In the genomic region with DNA sequence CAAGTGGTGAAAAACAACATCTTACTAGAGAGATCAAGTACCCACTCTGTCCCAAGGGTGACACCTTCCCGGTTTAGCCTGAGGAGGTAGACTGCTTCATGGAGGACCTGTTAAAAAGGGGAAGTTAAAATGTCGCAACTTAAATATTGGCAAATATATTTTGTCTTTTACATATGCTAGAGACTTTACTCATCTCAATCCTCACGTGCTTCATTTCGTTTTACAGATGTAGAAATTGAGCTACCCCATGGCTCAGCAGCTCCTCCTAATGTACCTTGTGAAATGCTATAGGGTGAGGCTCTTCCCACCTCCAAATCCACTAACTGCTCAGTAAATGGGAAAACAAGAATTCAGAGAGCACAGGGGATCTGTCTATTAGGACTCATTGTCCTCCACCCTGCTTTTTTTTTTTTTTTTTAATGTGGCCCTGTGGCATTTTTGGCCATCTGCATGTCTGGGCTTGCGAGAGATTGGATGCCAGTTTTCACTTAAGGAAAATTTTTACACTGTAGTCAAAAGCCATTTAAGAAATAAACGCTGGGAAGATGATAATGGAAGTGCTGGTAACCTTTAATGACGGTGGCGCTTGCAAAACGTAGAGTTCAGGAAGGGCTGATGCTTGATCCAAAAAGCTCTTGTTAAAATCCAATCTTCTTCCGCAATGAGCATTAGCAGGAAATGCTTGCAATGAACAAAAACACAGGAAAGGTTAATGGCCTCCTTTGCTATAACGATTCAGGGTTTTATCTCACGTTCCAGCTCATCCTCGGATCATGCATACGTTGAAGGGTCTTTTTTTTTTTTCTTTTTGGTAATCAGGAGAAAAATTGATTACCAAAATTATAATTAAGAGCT, we compare ENCODE assay signal across 3 cellular contexts.
TF ChIP-seq lines count a peak whose summit lies in the region.

No MANE protein-coding gene starts in this region.

TF ChIP-seq in SK-N-SH, 30 proteins besides CTCF, POLR2A, EP300 and RAD21:
- TF ChIP-seq PBX3 (IDR thresholded peaks at IDR 0.05), result no peak
- TF ChIP-seq RXRA (IDR thresholded peaks at IDR 0.05; ENCODE audit: borderline replicate concordance, low read depth), result no peak
- TF ChIP-seq, protein P1, sequence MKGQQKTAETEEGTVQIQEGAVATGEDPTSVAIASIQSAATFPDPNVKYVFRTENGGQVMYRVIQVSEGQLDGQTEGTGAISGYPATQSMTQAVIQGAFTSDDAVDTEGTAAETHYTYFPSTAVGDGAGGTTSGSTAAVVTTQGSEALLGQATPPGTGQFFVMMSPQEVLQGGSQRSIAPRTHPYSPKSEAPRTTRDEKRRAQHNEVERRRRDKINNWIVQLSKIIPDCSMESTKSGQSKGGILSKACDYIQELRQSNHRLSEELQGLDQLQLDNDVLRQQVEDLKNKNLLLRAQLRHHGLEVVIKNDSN (IDR thresholded peaks at IDR 0.05; ENCODE audit: borderline replicate concordance, low read depth), result no peak
- no peak for TF ChIP-seq MEF2A (IDR thresholded peaks at IDR 0.05; ENCODE audit: borderline replicate concordance, low read depth)
- TF ChIP-seq NFIC (IDR thresholded peaks at IDR 0.05; ENCODE audit: borderline replicate concordance), result no peak
- no peak for TF ChIP-seq MXI1 (IDR thresholded peaks at IDR 0.05; ENCODE audit: low read depth, low read length)
- no peak for TF ChIP-seq TCF12 (IDR thresholded peaks at IDR 0.05)
- no peak for TF ChIP-seq RFX5 (IDR thresholded peaks at IDR 0.05; ENCODE audit: low read length)
- no peak for TF ChIP-seq FOXJ3 (CRISPR knock-in tag; IDR thresholded peaks at IDR 0.05)
- TF ChIP-seq IRF3 (IDR thresholded peaks at IDR 0.05; ENCODE audit: low read depth, low read length), result no peak
- TF ChIP-seq RCOR1 (IDR thresholded peaks at IDR 0.05; ENCODE audit: low read length), result no peak
- TF ChIP-seq FOSL2 (IDR thresholded peaks at IDR 0.05; ENCODE audit: borderline replicate concordance, low read depth), result no peak
- TF ChIP-seq TAF1 (IDR thresholded peaks at IDR 0.05; ENCODE audit: borderline replicate concordance, low read depth, low read length), result no peak
- no peak for TF ChIP-seq GABPA (IDR thresholded peaks at IDR 0.05; ENCODE audit: low read depth)
- no peak for TF ChIP-seq FOXM1 (IDR thresholded peaks at IDR 0.05; ENCODE audit: low read depth)
- no peak for TF ChIP-seq USF2 (IDR thresholded peaks at IDR 0.05; ENCODE audit: borderline replicate concordance, low read depth, low read length)
- no peak for TF ChIP-seq CHD2 (IDR thresholded peaks at IDR 0.05; ENCODE audit: low read length, partially characterized antibody)
- TF ChIP-seq SMC3 (IDR thresholded peaks at IDR 0.05; ENCODE audit: low read depth, low read length), result no peak
- TF ChIP-seq TEAD4 (IDR thresholded peaks at IDR 0.05; ENCODE audit: borderline replicate concordance, insufficient read depth), result no peak
TF ChIP-seq in SK-N-SH: peak in this region for 0.

TF ChIP-seq in SK-N-SH treated with all-trans-retinoic acid at 6 μM for 48 hours, 23 proteins besides CTCF, POLR2A, EP300 and RAD21 (continued from another document):
- TF ChIP-seq TOX (CRISPR knock-in tag; IDR thresholded peaks at IDR 0.05; ENCODE audit: borderline replicate concordance), result no peak
- TF ChIP-seq ZFP3 (CRISPR knock-in tag; IDR thresholded peaks at IDR 0.05), result no peak
- no peak for TF ChIP-seq ESRRG (CRISPR knock-in tag; IDR thresholded peaks at IDR 0.05)
- TF ChIP-seq ISL1 (CRISPR knock-in tag; IDR thresholded peaks at IDR 0.05), result no peak
- TF ChIP-seq, protein P2, sequence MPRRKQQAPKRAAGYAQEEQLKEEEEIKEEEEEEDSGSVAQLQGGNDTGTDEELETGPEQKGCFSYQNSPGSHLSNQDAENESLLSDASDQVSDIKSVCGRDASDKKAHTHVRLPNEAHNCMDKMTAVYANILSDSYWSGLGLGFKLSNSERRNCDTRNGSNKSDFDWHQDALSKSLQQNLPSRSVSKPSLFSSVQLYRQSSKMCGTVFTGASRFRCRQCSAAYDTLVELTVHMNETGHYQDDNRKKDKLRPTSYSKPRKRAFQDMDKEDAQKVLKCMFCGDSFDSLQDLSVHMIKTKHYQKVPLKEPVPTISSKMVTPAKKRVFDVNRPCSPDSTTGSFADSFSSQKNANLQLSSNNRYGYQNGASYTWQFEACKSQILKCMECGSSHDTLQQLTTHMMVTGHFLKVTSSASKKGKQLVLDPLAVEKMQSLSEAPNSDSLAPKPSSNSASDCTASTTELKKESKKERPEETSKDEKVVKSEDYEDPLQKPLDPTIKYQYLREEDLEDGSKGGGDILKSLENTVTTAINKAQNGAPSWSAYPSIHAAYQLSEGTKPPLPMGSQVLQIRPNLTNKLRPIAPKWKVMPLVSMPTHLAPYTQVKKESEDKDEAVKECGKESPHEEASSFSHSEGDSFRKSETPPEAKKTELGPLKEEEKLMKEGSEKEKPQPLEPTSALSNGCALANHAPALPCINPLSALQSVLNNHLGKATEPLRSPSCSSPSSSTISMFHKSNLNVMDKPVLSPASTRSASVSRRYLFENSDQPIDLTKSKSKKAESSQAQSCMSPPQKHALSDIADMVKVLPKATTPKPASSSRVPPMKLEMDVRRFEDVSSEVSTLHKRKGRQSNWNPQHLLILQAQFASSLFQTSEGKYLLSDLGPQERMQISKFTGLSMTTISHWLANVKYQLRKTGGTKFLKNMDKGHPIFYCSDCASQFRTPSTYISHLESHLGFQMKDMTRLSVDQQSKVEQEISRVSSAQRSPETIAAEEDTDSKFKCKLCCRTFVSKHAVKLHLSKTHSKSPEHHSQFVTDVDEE (CRISPR knock-in tag; IDR thresholded peaks at IDR 0.05), result no peak
- no peak for TF ChIP-seq TCF4 (CRISPR knock-in tag; IDR thresholded peaks at IDR 0.05; ENCODE audit: borderline replicate concordance)
- TF ChIP-seq CSRNP3 (CRISPR knock-in tag; IDR thresholded peaks at IDR 0.05), result no peak
- no peak for TF ChIP-seq ZNF70 (CRISPR knock-in tag; IDR thresholded peaks at IDR 0.05)
- no peak for TF ChIP-seq SNAI2 (CRISPR knock-in tag; IDR thresholded peaks at IDR 0.05)
- TF ChIP-seq, protein P3, sequence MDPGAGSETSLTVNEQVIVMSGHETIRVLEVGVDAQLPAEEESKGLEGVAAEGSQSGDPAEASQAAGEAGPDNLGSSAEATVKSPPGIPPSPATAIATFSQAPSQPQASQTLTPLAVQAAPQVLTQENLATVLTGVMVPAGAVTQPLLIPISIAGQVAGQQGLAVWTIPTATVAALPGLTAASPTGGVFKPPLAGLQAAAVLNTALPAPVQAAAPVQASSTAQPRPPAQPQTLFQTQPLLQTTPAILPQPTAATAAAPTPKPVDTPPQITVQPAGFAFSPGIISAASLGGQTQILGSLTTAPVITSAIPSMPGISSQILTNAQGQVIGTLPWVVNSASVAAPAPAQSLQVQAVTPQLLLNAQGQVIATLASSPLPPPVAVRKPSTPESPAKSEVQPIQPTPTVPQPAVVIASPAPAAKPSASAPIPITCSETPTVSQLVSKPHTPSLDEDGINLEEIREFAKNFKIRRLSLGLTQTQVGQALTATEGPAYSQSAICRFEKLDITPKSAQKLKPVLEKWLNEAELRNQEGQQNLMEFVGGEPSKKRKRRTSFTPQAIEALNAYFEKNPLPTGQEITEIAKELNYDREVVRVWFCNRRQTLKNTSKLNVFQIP (CRISPR knock-in tag; IDR thresholded peaks at IDR 0.05; ENCODE audit: borderline replicate concordance, low read depth), result no peak

TF ChIP-seq in WTC11, 78 proteins besides CTCF, POLR2A, EP300 and RAD21 (continued from another document):
- TF ChIP-seq ATF1 (CRISPR knock-in tag; IDR thresholded peaks at IDR 0.05), result no peak
- no peak for TF ChIP-seq GRHL2 (CRISPR knock-in tag; IDR thresholded peaks at IDR 0.05; ENCODE audit: insufficient replicate concordance, severe bottlenecking)
- no peak for TF ChIP-seq ZNF121 (CRISPR knock-in tag; IDR thresholded peaks at IDR 0.05)
- TF ChIP-seq NFATC4 (CRISPR knock-in tag; IDR thresholded peaks at IDR 0.05), result no peak
- no peak for TF ChIP-seq ZNF219 (CRISPR knock-in tag; IDR thresholded peaks at IDR 0.05; ENCODE audit: borderline replicate concordance)
TF ChIP-seq in WTC11: peak in this region for 0.
